Comparison of ENCODE assay signal across 8 cellular contexts in the genomic region with DNA sequence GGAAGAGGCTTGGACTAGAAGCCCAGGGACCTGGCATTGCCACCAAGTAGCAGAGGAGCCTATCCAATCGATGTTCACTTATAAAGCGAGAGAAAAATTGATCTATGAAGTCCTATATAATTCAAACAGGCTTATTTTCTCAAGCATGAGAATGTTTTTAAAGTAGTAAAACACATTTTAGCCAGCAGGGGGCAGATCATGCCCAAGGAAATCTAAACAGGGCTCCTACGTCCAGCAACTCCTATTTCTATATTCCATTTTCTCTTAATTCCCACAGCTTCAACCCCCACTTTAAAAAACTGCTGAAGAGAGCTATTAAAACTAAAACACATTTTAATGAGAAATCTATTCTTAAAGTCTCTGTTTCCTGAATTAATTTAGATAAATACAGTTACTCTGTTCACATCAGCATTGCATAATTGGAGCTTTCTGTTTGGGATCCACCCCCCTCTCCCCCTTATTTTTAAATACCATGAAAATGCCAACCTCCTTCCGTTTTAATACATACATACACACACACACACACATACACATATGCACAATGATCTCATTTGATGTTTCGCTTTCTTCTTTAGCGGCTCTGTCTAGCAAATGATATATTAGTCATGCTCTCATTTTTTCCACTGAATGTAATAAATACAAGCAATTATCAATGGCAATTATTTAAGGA.
DNase-seq lines count a peak whose midpoint lies in the region; ATAC-seq and TF ChIP-seq lines count a peak whose summit lies in the region.

No MANE protein-coding gene starts in this region.

- in situ Hi-C loops in G401 (cut with HindIII; ENCODE audit: low sequenced_read_pairs), result no loop called here

- TF ChIP-seq CTCF in 22Rv1 (IDR thresholded peaks at IDR 0.05), result peak; percentile 73
- TF ChIP-seq CTCF in body of pancreas (IDR thresholded peaks at IDR 0.05), result peak; percentile 39 to 83 (median 68)
- TF ChIP-seq CTCF in kidney epithelial cell (IDR thresholded peaks at IDR 0.05; ENCODE audit: insufficient read depth, low read length, poor library complexity, severe bottlenecking), result peak; percentile 50
- TF ChIP-seq CTCF in suprapubic skin (IDR thresholded peaks at IDR 0.05), result peak; percentile 53 to 79

- H3K4me3 ChIP-seq in body of pancreas (no peak overlapping the region), kidney epithelial cell (ENCODE audit: low read depth, low read length) (no peak overlapping the region), suprapubic skin (no peak overlapping the region)

- no peaks in the 10 kb centered on the region for H3K27me3 ChIP-seq in body of pancreas
- no peaks in the 10 kb centered on the region for H3K27me3 ChIP-seq in kidney epithelial cell (ENCODE audit: control insufficient read depth, insufficient read depth, low read length)
- no peaks in the 10 kb centered on the region for H3K27me3 ChIP-seq in suprapubic skin

- TF ChIP-seq EP300 in suprapubic skin (IDR thresholded peaks at IDR 0.05), result no peak

- H3K36me3 ChIP-seq in body of pancreas (replicated peaks in 1 of 2; ENCODE audit: insufficient read depth in 1 of 2, low read depth in 2 of 2) (no peaks in the 10 kb centered on the region), kidney epithelial cell (ENCODE audit: control insufficient read depth, insufficient read depth, low read length) (no peaks in the 10 kb centered on the region), suprapubic skin (no peaks in the 10 kb centered on the region)

- H3K27ac ChIP-seq in 22Rv1, result no peak overlapping the region
- peak overlapping the region in 1 of 4 donors; percentile 38 for H3K27ac ChIP-seq in body of pancreas
- no peak overlapping the region for H3K27ac ChIP-seq in suprapubic skin

- DNase-seq in G401 (ENCODE audit: low spot score) (peak; percentile 77), HPDE6-E6E7 (ENCODE audit: extremely low spot score) (peak; percentile 22), NCI-H748 (lab: John Stamatoyannopoulos, UW; ENCODE audit: unreplicated experiment) (peak; percentile 77), body of pancreas (peak; percentile 28 to 48 (median 36)), kidney epithelial cell (ENCODE audit: low read depth) (no peak), suprapubic skin (ENCODE audit: low spot score in 2 of 2) (no peak)

- no peaks in the 10 kb centered on the region for H3K9me3 ChIP-seq in body of pancreas
- no peaks in the 10 kb centered on the region for H3K9me3 ChIP-seq in suprapubic skin

- 23 to 28% methylated on average over 6 of the region's 6 CpGs for WGBS in body of pancreas, 2 donors
- 30% methylated on average over 6 of the region's 6 CpGs for WGBS in suprapubic skin

- ATAC-seq in body of pancreas (peak; percentile 63), GM21737 (IDR thresholded peaks at IDR 0.05; ENCODE audit: unreplicated experiment) (no peak)

- no peak for TF ChIP-seq POLR2A in body of pancreas (IDR thresholded peaks at IDR 0.05)
- no peak for TF ChIP-seq POLR2A in suprapubic skin (IDR thresholded peaks at IDR 0.05)

- H3K4me1 ChIP-seq in body of pancreas (peaks cover 36% of the 10 kb centered on the region), suprapubic skin (peaks cover 11% of the 10 kb centered on the region)

- intact Hi-C loops in body of pancreas (cut with DNase I), result loop anchor here (5.0 to 10.0 kb wide), 3 partner anchors 134 to 396 kb away; no protein-coding TSS in a partner anchor

Comparison
In these comparisons a context has a peak if more than half of its experiments do, and no peak if none do; other contexts are left out.
1. DNase-seq: peak in G401 (single experiment), HPDE6-E6E7 (single experiment), NCI-H748 (single experiment) and body of pancreas (4 of 4); none in kidney epithelial cell (single experiment) and suprapubic skin (0 of 2).
2. Peak in every context shown above with its lines, with median percentiles within 50 percentile points of each other: CTCF ChIP-seq.